Comparison of ENCODE assay signal across 13 cellular contexts in genomic region chr11:128685383-128686044, GRCh38. TPM values are rescaled to one million over a fixed set of nuclear protein-coding genes. Genes with fewer than 3 reads are reported as not detected.
DNase-seq lines count a peak whose midpoint lies in the region; ATAC-seq and TF ChIP-seq lines count a peak whose summit lies in the region.
"Had no signal": no experiment of that assay in that cellular context is flagged by ENCODE, and none has a peak within 500 bp of the region (broad histone marks: within the 10 kb centered on the region; RNA-seq: fewer than 3 reads in every experiment).

No MANE protein-coding gene starts in this region.

- POLR2A ChIA-PET in T-cell (lab: Charles Lee): interaction anchor here (0.5 to 0.6 kb wide), 7 partner anchors 10 to 982 kb away, joined by 3 to 7 read pairs (median 4); no protein-coding TSS in a partner anchor

- peaks cover 47 to 60% (median 48%) of the 10 kb centered on the region in 3 donors for H3K4me1 Mint-ChIP-seq in T-cell

- H3K4me1 ChIP-seq in BE2C: no peaks in the 10 kb centered on the region

- H3K36me3 Mint-ChIP-seq in T-cell: no peaks in the 10 kb centered on the region

- H3K9me3 ChIP-seq in BE2C: no peaks in the 10 kb centered on the region

- CTCF ChIA-PET in T-cell (lab: Charles Lee): interaction anchor here (0.6 to 1.4 kb wide), 6 partner anchors 10 to 654 kb away, joined by 3 to 8 read pairs (median 4); no protein-coding TSS in a partner anchor

- peaks cover 94% of the 10 kb centered on the region for H3K27me3 ChIP-seq in BE2C

- peak; percentile 12 for ATAC-seq in GM18511 (IDR thresholded peaks at IDR 0.05; ENCODE audit: unreplicated experiment)
- ATAC-seq in T-cell (replicated peaks in 1 of 4): peak in 3 of 4 experiments; percentile 16 to 49 (median 41)
- ATAC-seq in GM18873 (IDR thresholded peaks at IDR 0.05; ENCODE audit: low FRiP score, unreplicated experiment): no peak
- ATAC-seq in HG02938 (IDR thresholded peaks at IDR 0.05; ENCODE audit: unreplicated experiment): no peak

- H3K36me3 ChIP-seq in BE2C: no peaks in the 10 kb centered on the region
- H3K36me3 ChIP-seq: cardiac muscle cell had no signal

- peak overlapping the region; percentile 78 to 85 (median 80) for H3K4me3 Mint-ChIP-seq in T-cell
- H3K4me3 Mint-ChIP-seq: neural crest cell had no signal

- no peak for TF ChIP-seq CTCF in fibroblast of pulmonary artery (IDR thresholded peaks at IDR 0.05; ENCODE audit: low read length, missing control alignments)
- TF ChIP-seq CTCF in BE2C (IDR thresholded peaks at IDR 0.05; ENCODE audit: low read depth, low read length): no peak

- H3K9me3 Mint-ChIP-seq in T-cell: no peaks in the 10 kb centered on the region
- H3K9me3 Mint-ChIP-seq: neural crest cell had no signal

- DNase-seq in T-cell: no peak
- DNase-seq in fibroblast of pulmonary artery (ENCODE audit: low read depth): no peak
- peak; percentile 50 for DNase-seq in retina
- DNase-seq in kidney glomerular epithelial cell (lab: John Stamatoyannopoulos, UW): no peak
- no peak for DNase-seq in BE2C
- DNase-seq: activated CD4-positive, alpha-beta T cell treated with anti-CD3 and anti-CD28 coated beads, Interleukin-2, amount 50 U/mL, for 4 hours; EL; NCI-H2081 had no signal

- H3K27me3 Mint-ChIP-seq in T-cell: peaks cover 14 to 39% of the 10 kb centered on the region in 2 donors

- H3K4me3 ChIP-seq in fibroblast of pulmonary artery (replicated peaks; ENCODE audit: low read depth, low read length): peak overlapping the region; percentile 25
- H3K4me3 ChIP-seq in BE2C (ENCODE audit: low read depth, low read length): no peak overlapping the region
- H3K4me3 ChIP-seq: cardiac muscle cell had no signal

- no peak overlapping the region for H3K27ac Mint-ChIP-seq in T-cell

RNA-seq across cellular contexts. Expression of gene FLI1, which starts 8.4 kb away (rescaled TPM):
- 100 to 1,000 TPM in 2 of 5 donors, 10 to 100 TPM in 3; 87.0 to 114 (median 94.6) TPM for total RNA-seq in T-cell
- 2.7 TPM for polyA plus RNA-seq in BE2C (2012; ENCODE audit: insufficient read depth, insufficient read length, low read depth)

Comparison
In these comparisons a context has a peak if more than half of its experiments do, and no peak if none do; other contexts are left out.
1. ATAC-seq: peak in GM18511 (single experiment) and T-cell (3 of 4); none in GM18873 (single experiment) and HG02938 (single experiment).